6 cellular contexts compared by ENCODE assay signal in the genomic region with DNA sequence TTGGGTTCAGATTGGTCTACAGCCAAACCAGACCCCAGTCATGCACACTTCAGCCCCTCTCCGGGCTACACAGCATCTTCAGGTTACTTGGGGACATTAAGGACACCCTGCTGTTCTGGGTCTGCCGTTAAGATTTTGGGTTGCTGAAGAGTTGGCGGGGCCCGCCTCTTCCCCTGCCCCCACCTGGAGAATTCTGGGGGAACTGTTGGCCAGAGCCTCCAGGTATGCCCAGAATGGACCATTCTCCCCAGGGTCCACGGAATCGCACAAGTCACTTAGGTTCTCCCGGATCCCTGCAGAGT. TPM values are rescaled to one million over a fixed set of nuclear protein-coding genes. Genes with fewer than 3 reads are reported as not detected.
DNase-seq lines count a peak whose midpoint lies in the region; ATAC-seq and TF ChIP-seq lines count a peak whose summit lies in the region.

No MANE protein-coding gene starts in this region.

- DNase-seq in activated T-helper 2 cell treated with anti-CD3 and anti-CD28 coated beads, Interferon-gamma antibody, Interleukin-2, Interleukin-4, amounts not matched to agents 10 μg/mL and 5 μg/mL and 100 μg/mL, durations not matched to agents 14 hours and 24 hours and 36 hours (ENCODE audit: low spot score): no peak
- no peak for DNase-seq in nephron progenitor cell
- DNase-seq in ureter (ENCODE audit: low spot score): no peak
- no peak for DNase-seq in foreskin melanocyte

- no peak for TF ChIP-seq CTCF in nephron progenitor cell (IDR thresholded peaks at IDR 0.05)

- peaks cover 24% of the 10 kb centered on the region for H3K27me3 Mint-ChIP-seq in activated T-helper 2 cell treated with anti-CD3 and anti-CD28 coated beads, Interferon-gamma antibody, Interleukin-2, Interleukin-4, amounts not matched to agents 10 μg/mL and 5 μg/mL and 100 μg/mL, durations not matched to agents 14 hours and 24 hours and 36 hours (ENCODE audit: low read depth)
- peaks cover 4% of the 10 kb centered on the region for H3K27me3 Mint-ChIP-seq in nephron progenitor cell (ENCODE audit: low read depth, poor library complexity)

- no peak overlapping the region for H3K27ac Mint-ChIP-seq in activated T-helper 2 cell treated with anti-CD3 and anti-CD28 coated beads, Interferon-gamma antibody, Interleukin-2, Interleukin-4, amounts not matched to agents 10 μg/mL and 5 μg/mL and 100 μg/mL, durations not matched to agents 14 hours and 24 hours and 36 hours
- peak overlapping the region; percentile 77 for H3K27ac Mint-ChIP-seq in nephron progenitor cell

- H3K36me3 Mint-ChIP-seq in activated T-helper 2 cell treated with anti-CD3 and anti-CD28 coated beads, Interferon-gamma antibody, Interleukin-2, Interleukin-4, amounts not matched to agents 10 μg/mL and 5 μg/mL and 100 μg/mL, durations not matched to agents 14 hours and 24 hours and 36 hours (ENCODE audit: low read depth): peaks cover 6% of the 10 kb centered on the region
- H3K36me3 Mint-ChIP-seq in nephron progenitor cell (ENCODE audit: low read depth): peaks cover 30% of the 10 kb centered on the region

- H3K4me3 Mint-ChIP-seq in activated T-helper 2 cell treated with anti-CD3 and anti-CD28 coated beads, Interferon-gamma antibody, Interleukin-2, Interleukin-4, amounts not matched to agents 10 μg/mL and 5 μg/mL and 100 μg/mL, durations not matched to agents 14 hours and 24 hours and 36 hours (ENCODE audit: low read depth): peak overlapping the region; percentile 35
- H3K4me3 Mint-ChIP-seq in nephron progenitor cell: peak overlapping the region; percentile 78

- H3K9me3 Mint-ChIP-seq in activated T-helper 2 cell treated with anti-CD3 and anti-CD28 coated beads, Interferon-gamma antibody, Interleukin-2, Interleukin-4, amounts not matched to agents 10 μg/mL and 5 μg/mL and 100 μg/mL, durations not matched to agents 14 hours and 24 hours and 36 hours: no peaks in the 10 kb centered on the region
- H3K9me3 Mint-ChIP-seq in nephron progenitor cell: no peaks in the 10 kb centered on the region

- peak overlapping the region; percentile 22; the same call in 1 of the 2 replicates for H3K4me3 ChIP-seq in GM08714 (ENCODE audit: low read length)

- intact Hi-C loops in activated T-helper 2 cell treated with anti-CD3 and anti-CD28 coated beads, Interferon-gamma antibody, Interleukin-2, Interleukin-4, amounts not matched to agents 10 μg/mL and 5 μg/mL and 100 μg/mL, durations not matched to agents 14 hours and 24 hours and 36 hours (cut with micrococcal nuclease): no loop called here

- ATAC-seq in GM18498 (IDR thresholded peaks at IDR 0.05; ENCODE audit: unreplicated experiment): no peak

- no peaks in the 10 kb centered on the region for H3K4me1 Mint-ChIP-seq in activated T-helper 2 cell treated with anti-CD3 and anti-CD28 coated beads, Interferon-gamma antibody, Interleukin-2, Interleukin-4, amounts not matched to agents 10 μg/mL and 5 μg/mL and 100 μg/mL, durations not matched to agents 14 hours and 24 hours and 36 hours (ENCODE audit: low read depth)
- peaks cover 75% of the 10 kb centered on the region for H3K4me1 Mint-ChIP-seq in nephron progenitor cell

RNA-seq across cellular contexts. Expression of gene PTK7, which starts 0.4 kb away (rescaled TPM):
- 3.7 TPM in 2 replicates for total RNA-seq in activated T-helper 2 cell treated with anti-CD3 and anti-CD28 coated beads, Interferon-gamma antibody, Interleukin-2, Interleukin-4, amounts not matched to agents 10 μg/mL and 5 μg/mL and 100 μg/mL, durations not matched to agents 14 hours and 24 hours and 36 hours
- 52.0 TPM for total RNA-seq in ureter

RNA-seq across cellular contexts. Expression of gene KLC4, which starts 16.3 kb away (rescaled TPM):
- 11.7 and 14.1 TPM in 2 replicates for total RNA-seq in activated T-helper 2 cell treated with anti-CD3 and anti-CD28 coated beads, Interferon-gamma antibody, Interleukin-2, Interleukin-4, amounts not matched to agents 10 μg/mL and 5 μg/mL and 100 μg/mL, durations not matched to agents 14 hours and 24 hours and 36 hours
- total RNA-seq in ureter: 23.8 TPM

RNA-seq across cellular contexts. Expression of gene MRPL2, which starts 16.5 kb away (rescaled TPM):
- 76.0 and 76.6 TPM in 2 replicates for total RNA-seq in activated T-helper 2 cell treated with anti-CD3 and anti-CD28 coated beads, Interferon-gamma antibody, Interleukin-2, Interleukin-4, amounts not matched to agents 10 μg/mL and 5 μg/mL and 100 μg/mL, durations not matched to agents 14 hours and 24 hours and 36 hours
- 33.0 TPM for total RNA-seq in ureter

RNA-seq across cellular contexts. Expression of gene CUL7, which starts 22.1 kb away (rescaled TPM):
- total RNA-seq in activated T-helper 2 cell treated with anti-CD3 and anti-CD28 coated beads, Interferon-gamma antibody, Interleukin-2, Interleukin-4, amounts not matched to agents 10 μg/mL and 5 μg/mL and 100 μg/mL, durations not matched to agents 14 hours and 24 hours and 36 hours: 26.0 and 27.3 TPM in 2 replicates
- total RNA-seq in ureter: 28.8 TPM

RNA-seq across cellular contexts. Expression of gene RRP36, which starts 54.3 kb away (rescaled TPM):
- total RNA-seq in activated T-helper 2 cell treated with anti-CD3 and anti-CD28 coated beads, Interferon-gamma antibody, Interleukin-2, Interleukin-4, amounts not matched to agents 10 μg/mL and 5 μg/mL and 100 μg/mL, durations not matched to agents 14 hours and 24 hours and 36 hours: 71.4 and 78.4 TPM in 2 replicates
- total RNA-seq in ureter: 58.9 TPM

Comparison
In these comparisons a context has a peak if more than half of its experiments do, and no peak if none do; other contexts are left out.
1. RNA of gene PTK7, which starts 0.4 kb away (total RNA-seq): 52.0 TPM in ureter (single experiment); 3.7 TPM in activated T-helper 2 cell treated with anti-CD3 and anti-CD28 coated beads, Interferon-gamma antibody, Interleukin-2, Interleukin-4, amounts not matched to agents 10 μg/mL and 5 μg/mL and 100 μg/mL, durations not matched to agents 14 hours and 24 hours and 36 hours; every median in the first group is over 10 times any median in the second.